ENCODE assay signal across 9 cellular contexts in the genomic region with DNA sequence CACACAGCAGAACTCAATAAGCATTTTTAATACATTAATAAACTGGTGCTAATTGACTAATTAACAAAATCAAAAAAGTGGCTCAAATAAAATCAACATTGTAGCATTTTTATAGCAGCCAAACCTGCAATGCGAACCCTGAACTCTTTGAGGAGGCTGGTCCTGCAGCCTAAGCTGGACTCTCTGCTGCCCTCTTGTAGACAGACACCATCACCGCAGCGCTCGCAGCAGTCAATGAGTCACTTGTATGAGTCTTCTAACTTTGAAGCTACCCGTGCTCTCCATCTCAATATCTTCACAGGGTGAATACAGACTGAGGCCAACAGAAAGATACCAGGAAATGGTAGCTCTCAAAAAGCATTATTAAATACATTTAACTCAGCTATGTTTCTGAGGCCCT. TPM values are rescaled to one million over a fixed set of nuclear protein-coding genes. Genes with fewer than 3 reads are reported as not detected.
DNase-seq lines count a peak whose midpoint lies in the region; ATAC-seq and TF ChIP-seq lines count a peak whose summit lies in the region.
"Had no signal": no experiment of that assay in that cellular context is flagged by ENCODE, and none has a peak within 500 bp of the region (broad histone marks: within the 10 kb centered on the region; RNA-seq: fewer than 3 reads in every experiment).

No MANE protein-coding gene starts in this region.

- peak; percentile 4 for DNase-seq in activated gamma-delta T cell treated with Interleukin-2 at 50 U/mL for 16 hours
- no peak for DNase-seq in activated gamma-delta T cell (lab: John Stamatoyannopoulos, UW)
- DNase-seq in SJCRH30 = peak; percentile 32 to 51
- no peak for DNase-seq in effector memory CD8-positive, alpha-beta T cell
- DNase-seq in stimulated activated CD4-positive, alpha-beta T cell treated with anti-CD3 and anti-CD28 coated beads, Interleukin-4, amount 100 ng/mL, for 4 hours = peak; percentile 21 to 25
- DNase-seq in heart left ventricle = no peak
- no peak for DNase-seq in putamen (ENCODE audit: low spot score)

- H3K36me3 ChIP-seq in SJCRH30 (no peaks in the 10 kb centered on the region), heart left ventricle (no peaks in the 10 kb centered on the region)

- no peak for TF ChIP-seq POLR2A in heart left ventricle (IDR thresholded peaks at IDR 0.05)

- no peaks in the 10 kb centered on the region for H3K4me1 Mint-ChIP-seq in effector memory CD8-positive, alpha-beta T cell (ENCODE audit: low read depth in 2 of 2)
- H3K4me1 Mint-ChIP-seq: memory B cell had no signal

- H3K4me3 ChIP-seq in SJCRH30 (no peak overlapping the region), heart left ventricle (no peak overlapping the region)

- no peak overlapping the region for H3K27ac ChIP-seq in SJCRH30
- H3K27ac ChIP-seq in heart left ventricle = no peak overlapping the region

- H3K4me1 ChIP-seq in SJCRH30 = no peaks in the 10 kb centered on the region
- H3K4me1 ChIP-seq in heart left ventricle = no peaks in the 10 kb centered on the region

- H3K4me3 Mint-ChIP-seq in effector memory CD8-positive, alpha-beta T cell = no peak overlapping the region
- H3K4me3 Mint-ChIP-seq: memory B cell had no signal

- H3K27me3 ChIP-seq in SJCRH30 (no peaks in the 10 kb centered on the region; the same call in 1 of the 2 replicates), heart left ventricle (no peaks in the 10 kb centered on the region)

- H3K36me3 Mint-ChIP-seq in effector memory CD8-positive, alpha-beta T cell (ENCODE audit: insufficient read depth) = no peaks in the 10 kb centered on the region
- H3K36me3 Mint-ChIP-seq: memory B cell had no signal

- peak in 4 of 12 donors; percentile 8 to 35 (median 18) for TF ChIP-seq CTCF in heart left ventricle (IDR thresholded peaks at IDR 0.05)

- intact Hi-C loops in heart left ventricle (cut with DNase I) = loop anchor here in 2 of 10 donors (5.0 to 10.0 kb wide), 3 partner anchors 145 to 245 kb away; no protein-coding TSS in a partner anchor

- peaks cover 0 to 9% of the 10 kb centered on the region in 2 donors for H3K27me3 Mint-ChIP-seq in effector memory CD8-positive, alpha-beta T cell
- H3K27me3 Mint-ChIP-seq: memory B cell had no signal

- no peak overlapping the region for H3K27ac Mint-ChIP-seq in effector memory CD8-positive, alpha-beta T cell
- H3K27ac Mint-ChIP-seq: memory B cell had no signal

- ATAC-seq in effector memory CD8-positive, alpha-beta T cell (replicated peaks) = peak; percentile 31
- ATAC-seq in HG02759 (IDR thresholded peaks at IDR 0.05; ENCODE audit: unreplicated experiment) (no peak), heart left ventricle (no peak)

- WGBS in heart left ventricle, 4 donors = 19 to 32% (median 29%) methylated on average over 5 of the region's 5 CpGs

- H3K9me3 ChIP-seq in SJCRH30 (replicated peaks) (no peaks in the 10 kb centered on the region), heart left ventricle (no peaks in the 10 kb centered on the region)

- H3K9me3 Mint-ChIP-seq in effector memory CD8-positive, alpha-beta T cell = no peaks in the 10 kb centered on the region
- H3K9me3 Mint-ChIP-seq: memory B cell had no signal

RNA-seq across cellular contexts. Expression of gene KRTAP7-1, which starts 9.7 kb away (rescaled TPM):
- not detected in 2 replicates for total RNA-seq in SJCRH30 (2014; rRNA removed; shearing (Covaris generic))
- total RNA-seq in heart left ventricle = not detected
- not detected for polyA plus RNA-seq in heart left ventricle

RNA-seq across cellular contexts. Expression of gene KRTAP8-1, which starts 26.2 kb away (rescaled TPM):
- not detected in 2 replicates for total RNA-seq in SJCRH30 (2014; rRNA removed; shearing (Covaris generic))
- not detected for total RNA-seq in heart left ventricle
- not detected for polyA plus RNA-seq in heart left ventricle

RNA-seq across cellular contexts. Expression of gene KRTAP11-1, which starts 42.1 kb away (rescaled TPM):
- not detected in 2 replicates for total RNA-seq in SJCRH30 (2014; rRNA removed; shearing (Covaris generic))
- not detected for total RNA-seq in heart left ventricle
- polyA plus RNA-seq in heart left ventricle = not detected

Comparison
In these comparisons a context has a peak if more than half of its experiments do, and no peak if none do; other contexts are left out.
1. DNase-seq: peak in activated gamma-delta T cell treated with Interleukin-2 at 50 U/mL for 16 hours (single experiment), SJCRH30 (2 of 2) and stimulated activated CD4-positive, alpha-beta T cell treated with anti-CD3 and anti-CD28 coated beads, Interleukin-4, amount 100 ng/mL, for 4 hours (2 of 2); none in activated gamma-delta T cell (single experiment), effector memory CD8-positive, alpha-beta T cell (0 of 3), heart left ventricle (0 of 5) and putamen (single experiment).